ENCODE assay signal across 35 cellular contexts in the genomic region with DNA sequence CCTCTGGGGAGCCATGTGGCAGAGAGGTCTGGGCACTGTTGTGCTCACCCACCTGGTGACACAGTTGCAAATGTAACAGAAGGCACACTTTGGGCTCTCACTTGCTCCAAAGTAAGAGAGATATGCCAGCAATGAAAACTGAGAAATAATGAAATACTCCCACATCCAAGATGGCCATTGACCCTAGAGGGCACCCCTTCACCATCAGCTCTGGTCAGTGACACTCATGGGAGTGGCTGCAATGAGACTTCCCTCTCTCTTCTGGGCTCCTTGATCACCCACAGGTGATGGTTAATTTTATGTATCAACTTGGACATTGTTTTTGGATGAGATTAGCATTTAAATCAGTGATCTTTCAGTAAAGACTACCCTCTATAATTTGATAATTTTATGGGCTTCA.
"Had no signal": no experiment of that assay in that cellular context is flagged by ENCODE, and none has a peak within 500 bp of the region (broad histone marks: within the 10 kb centered on the region; RNA-seq: fewer than 3 reads in every experiment).

No MANE protein-coding gene starts in this region.

- H3K27ac Mint-ChIP-seq: activated CD4-positive, alpha-beta memory T cell treated with anti-CD3 and anti-CD28 coated beads, Interleukin-2, amount 10 ng/mL, durations not matched to agents 7 days and 5 days; activated CD4-positive, alpha-beta T cell treated with anti-CD3 and anti-CD28 coated beads for 36 hours; activated CD4-positive, alpha-beta T cell treated with anti-CD3 and anti-CD28 coated beads, Interleukin-2, amount 10 ng/mL, durations not matched to agents 7 days and 5 days; activated CD8-positive, alpha-beta memory T cell treated with anti-CD3 and anti-CD28 coated beads, Interleukin-2, amount 10 ng/mL, durations not matched to agents 7 days and 5 days; activated CD8-positive, alpha-beta T cell treated with anti-CD3 and anti-CD28 coated beads, Interleukin-2, amount 10 ng/mL, durations not matched to agents 7 days and 5 days; activated naive CD4-positive, alpha-beta T cell treated with anti-CD3 and anti-CD28 coated beads, Interleukin-2, amount 10 ng/mL, durations not matched to agents 7 days and 5 days; activated naive CD4-positive, alpha-beta T cell treated with anti-CD3 and anti-CD28 coated beads, Interleukin-2, amount 50 U/mL, for 24 hours; activated naive CD8-positive, alpha-beta T cell; activated naive CD8-positive, alpha-beta T cell treated with anti-CD3 and anti-CD28 coated beads, Interleukin-2, amount 10 ng/mL, durations not matched to agents 7 days and 5 days; activated naive CD8-positive, alpha-beta T cell treated with anti-CD3 and anti-CD28 coated beads, Interleukin-2, amount 50 U/mL, for 24 hours; activated T-cell treated with anti-CD3 and anti-CD28 coated beads, Interleukin-2, amount 50 U/mL, for 24 hours; activated T-helper 2 cell treated with anti-CD3 and anti-CD28 coated beads, Interferon-gamma antibody, Interleukin-2, Interleukin-4, amounts not matched to agents 10 μg/mL and 5 μg/mL and 100 μg/mL, durations not matched to agents 14 hours and 24 hours and 36 hours; brain; T-helper 2 cell treated with Interferon-gamma antibody and Interleukin-4, amounts not matched to agents 5 μg/mL and 100 μg/mL, for 36 hours had no signal

- H3K27me3 ChIP-seq: ascending aorta, cardiac muscle cell had no signal

- DNase-seq: activated CD4-positive, alpha-beta memory T cell treated with anti-CD3 and anti-CD28 coated beads, Interleukin-2, amount 10 ng/mL, durations not matched to agents 7 days and 5 days; activated CD4-positive, alpha-beta T cell treated with anti-CD3 and anti-CD28 coated beads for 1 hour; activated CD4-positive, alpha-beta T cell treated with anti-CD3 and anti-CD28 coated beads for 36 hours; activated CD4-positive, alpha-beta T cell treated with anti-CD3 and anti-CD28 coated beads for 48 hours; activated CD4-positive, alpha-beta T cell treated with anti-CD3 and anti-CD28 coated beads, Interleukin-2, amount 10 ng/mL, durations not matched to agents 7 days and 5 days; activated CD4-positive, alpha-beta T cell treated with anti-CD3 and anti-CD28 coated beads, Interleukin-2, amount 50 U/mL, for 48 hours; activated CD4-positive, CD25-positive, alpha-beta regulatory T cell; activated CD8-positive, alpha-beta memory T cell treated with anti-CD3 and anti-CD28 coated beads for 24 hours; activated CD8-positive, alpha-beta memory T cell treated with anti-CD3 and anti-CD28 coated beads, Interleukin-2, amount 10 ng/mL, durations not matched to agents 7 days and 5 days; activated CD8-positive, alpha-beta memory T cell treated with anti-CD3 and anti-CD28 coated beads, Interleukin-2, amount 50 U/mL, for 48 hours; activated CD8-positive, alpha-beta T cell treated with anti-CD3 and anti-CD28 coated beads, Interleukin-2, amount 10 ng/mL, durations not matched to agents 7 days and 5 days; activated effector memory CD4-positive, alpha-beta T cell treated with Interleukin-2 at 50 U/mL for 16 hours; activated gamma-delta T cell; activated naive CD4-positive, alpha-beta T cell treated with anti-CD3 and anti-CD28 coated beads, Interleukin-2, amount 10 ng/mL, durations not matched to agents 7 days and 5 days; activated naive CD4-positive, alpha-beta T cell treated with Interleukin-2 at 50 U/mL for 16 hours; activated naive CD8-positive, alpha-beta T cell treated with anti-CD3 and anti-CD28 coated beads, Interleukin-2, amount 10 ng/mL, durations not matched to agents 7 days and 5 days; activated naive CD8-positive, alpha-beta T cell treated with anti-CD3 and anti-CD28 coated beads, Interleukin-2, amount 50 U/mL, for 24 hours; activated T-cell treated with anti-CD3 and anti-CD28 coated beads, Interleukin-2, amount 50 U/mL, for 24 hours; activated T-cell treated with anti-CD3 and anti-CD28 coated beads, Interleukin-2, amount 50 U/mL, for 48 hours; amygdala; anterior cingulate cortex; caudate nucleus; cerebellar nuclear complex; T-helper 2 cell; T-helper 9 cell had no signal

- H3K4me3 ChIP-seq: ascending aorta, cardiac muscle cell had no signal

- H3K4me1 Mint-ChIP-seq: activated CD4-positive, alpha-beta memory T cell treated with anti-CD3 and anti-CD28 coated beads, Interleukin-2, amount 10 ng/mL, durations not matched to agents 7 days and 5 days; activated CD4-positive, alpha-beta T cell treated with anti-CD3 and anti-CD28 coated beads for 36 hours; activated CD4-positive, alpha-beta T cell treated with anti-CD3 and anti-CD28 coated beads, Interleukin-2, amount 10 ng/mL, durations not matched to agents 7 days and 5 days; activated CD8-positive, alpha-beta memory T cell treated with anti-CD3 and anti-CD28 coated beads, Interleukin-2, amount 10 ng/mL, durations not matched to agents 7 days and 5 days; activated naive CD4-positive, alpha-beta T cell treated with anti-CD3 and anti-CD28 coated beads, Interleukin-2, amount 10 ng/mL, durations not matched to agents 7 days and 5 days; activated naive CD4-positive, alpha-beta T cell treated with anti-CD3 and anti-CD28 coated beads, Interleukin-2, amount 50 U/mL, for 24 hours; activated naive CD8-positive, alpha-beta T cell treated with anti-CD3 and anti-CD28 coated beads, Interleukin-2, amount 10 ng/mL, durations not matched to agents 7 days and 5 days; activated naive CD8-positive, alpha-beta T cell treated with anti-CD3 and anti-CD28 coated beads, Interleukin-2, amount 50 U/mL, for 24 hours; brain; central memory CD8-positive, alpha-beta T cell had no signal

- H3K36me3 Mint-ChIP-seq: activated CD8-positive, alpha-beta memory T cell treated with anti-CD3 and anti-CD28 coated beads, Interleukin-2, amount 10 ng/mL, durations not matched to agents 7 days and 5 days; activated naive CD4-positive, alpha-beta T cell treated with anti-CD3 and anti-CD28 coated beads, Interleukin-2, amount 10 ng/mL, durations not matched to agents 7 days and 5 days; activated naive CD4-positive, alpha-beta T cell treated with anti-CD3 and anti-CD28 coated beads, Interleukin-2, amount 50 U/mL, for 24 hours; activated naive CD8-positive, alpha-beta T cell; activated naive CD8-positive, alpha-beta T cell treated with anti-CD3 and anti-CD28 coated beads, Interleukin-2, amount 10 ng/mL, durations not matched to agents 7 days and 5 days; brain had no signal

- H3K27ac ChIP-seq: ascending aorta, cardiac muscle cell, VCaP had no signal

- H3K9me3 ChIP-seq: ascending aorta had no signal

- H3K4me3 Mint-ChIP-seq: activated CD4-positive, alpha-beta memory T cell treated with anti-CD3 and anti-CD28 coated beads, Interleukin-2, amount 10 ng/mL, durations not matched to agents 7 days and 5 days; activated CD4-positive, alpha-beta T cell treated with anti-CD3 and anti-CD28 coated beads for 36 hours; activated CD4-positive, alpha-beta T cell treated with anti-CD3 and anti-CD28 coated beads, Interleukin-2, amount 10 ng/mL, durations not matched to agents 7 days and 5 days; activated CD8-positive, alpha-beta memory T cell treated with anti-CD3 and anti-CD28 coated beads, Interleukin-2, amount 10 ng/mL, durations not matched to agents 7 days and 5 days; activated CD8-positive, alpha-beta T cell treated with anti-CD3 and anti-CD28 coated beads, Interleukin-2, amount 10 ng/mL, durations not matched to agents 7 days and 5 days; activated naive CD4-positive, alpha-beta T cell treated with anti-CD3 and anti-CD28 coated beads, Interleukin-2, amount 10 ng/mL, durations not matched to agents 7 days and 5 days; activated naive CD4-positive, alpha-beta T cell treated with anti-CD3 and anti-CD28 coated beads, Interleukin-2, amount 50 U/mL, for 24 hours; activated naive CD8-positive, alpha-beta T cell; activated naive CD8-positive, alpha-beta T cell treated with anti-CD3 and anti-CD28 coated beads, Interleukin-2, amount 10 ng/mL, durations not matched to agents 7 days and 5 days; activated naive CD8-positive, alpha-beta T cell treated with anti-CD3 and anti-CD28 coated beads, Interleukin-2, amount 50 U/mL, for 24 hours; activated T-cell treated with anti-CD3 and anti-CD28 coated beads, Interleukin-2, amount 50 U/mL, for 24 hours; brain; central memory CD8-positive, alpha-beta T cell; T-helper 2 cell treated with Interferon-gamma antibody and Interleukin-4, amounts not matched to agents 5 μg/mL and 100 μg/mL, for 36 hours had no signal

- H3K36me3 ChIP-seq: ascending aorta, cardiac muscle cell had no signal

- H3K27me3 Mint-ChIP-seq: activated CD4-positive, alpha-beta memory T cell treated with anti-CD3 and anti-CD28 coated beads, Interleukin-2, amount 10 ng/mL, durations not matched to agents 7 days and 5 days; activated CD4-positive, alpha-beta T cell treated with anti-CD3 and anti-CD28 coated beads for 36 hours; activated CD4-positive, alpha-beta T cell treated with anti-CD3 and anti-CD28 coated beads, Interleukin-2, amount 10 ng/mL, durations not matched to agents 7 days and 5 days; activated CD8-positive, alpha-beta memory T cell treated with anti-CD3 and anti-CD28 coated beads, Interleukin-2, amount 10 ng/mL, durations not matched to agents 7 days and 5 days; activated naive CD4-positive, alpha-beta T cell treated with anti-CD3 and anti-CD28 coated beads, Interleukin-2, amount 10 ng/mL, durations not matched to agents 7 days and 5 days; activated naive CD4-positive, alpha-beta T cell treated with anti-CD3 and anti-CD28 coated beads, Interleukin-2, amount 50 U/mL, for 24 hours; activated naive CD8-positive, alpha-beta T cell; activated naive CD8-positive, alpha-beta T cell treated with anti-CD3 and anti-CD28 coated beads, Interleukin-2, amount 10 ng/mL, durations not matched to agents 7 days and 5 days; activated naive CD8-positive, alpha-beta T cell treated with anti-CD3 and anti-CD28 coated beads, Interleukin-2, amount 50 U/mL, for 24 hours; activated T-cell treated with anti-CD3 and anti-CD28 coated beads, Interleukin-2, amount 50 U/mL, for 24 hours; central memory CD8-positive, alpha-beta T cell had no signal

- ATAC-seq: activated CD4-positive, alpha-beta T cell treated with anti-CD3 and anti-CD28 coated beads for 36 hours; activated CD4-positive, CD25-positive, alpha-beta regulatory T cell treated with anti-CD3 and anti-CD28 coated beads, Interleukin-2, amount 50 U/mL, for 24 hours; activated CD8-positive, alpha-beta memory T cell treated with anti-CD3 and anti-CD28 coated beads, Interleukin-2, amount 10 ng/mL, durations not matched to agents 7 days and 5 days; activated CD8-positive, alpha-beta T cell treated with anti-CD3 and anti-CD28 coated beads, Interleukin-2, amount 10 ng/mL, durations not matched to agents 7 days and 5 days; activated naive CD8-positive, alpha-beta T cell treated with anti-CD3 and anti-CD28 coated beads, Interleukin-2, amount 50 U/mL, for 24 hours had no signal

- H3K4me1 ChIP-seq: ascending aorta had no signal
